ENCODE assay signal across 16 cellular contexts in the genomic region with DNA sequence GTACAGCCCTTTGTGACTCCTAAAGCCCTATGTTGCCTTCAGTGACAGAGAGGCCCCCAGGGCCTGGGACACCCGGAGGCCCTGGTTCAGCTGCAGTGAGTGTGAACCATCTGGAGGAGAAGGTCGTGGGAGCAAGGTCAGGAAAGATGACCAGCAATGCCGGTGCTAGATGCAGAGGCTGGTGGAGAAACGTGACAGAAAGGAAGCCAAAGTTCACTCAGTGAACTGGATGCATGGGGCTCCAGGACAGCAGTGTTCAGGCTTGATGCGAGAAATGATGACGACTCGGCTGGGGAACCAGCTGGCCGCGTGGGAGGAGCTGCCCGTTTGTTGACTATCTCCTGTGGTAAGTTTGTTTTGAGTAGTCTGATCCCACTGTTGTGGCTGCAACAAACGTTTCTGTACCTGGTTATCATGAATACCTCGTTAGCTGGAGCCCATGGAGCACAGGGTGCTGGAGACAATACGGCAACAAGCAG. TPM values are rescaled to one million over a fixed set of nuclear protein-coding genes. Genes with fewer than 3 reads are reported as not detected.
DNase-seq lines count a peak whose midpoint lies in the region; ATAC-seq, FAIRE-seq and TF ChIP-seq lines count a peak whose summit lies in the region.
"Had no signal": no experiment of that assay in that cellular context is flagged by ENCODE, and none has a peak within 500 bp of the region (broad histone marks: within the 10 kb centered on the region; RNA-seq: fewer than 3 reads in every experiment).

No MANE protein-coding gene starts in this region.

- no peak for TF ChIP-seq CTCF in H1 (IDR thresholded peaks at IDR 0.05; ENCODE audit: control extremely low read depth in 1 of 3, insufficient read depth in 1 of 3, low read depth in 1 of 3, low read length in 3 of 3)
- TF ChIP-seq CTCF in left lung (IDR thresholded peaks at IDR 0.05), result no peak

- 92% methylated on average over 13 of the region's 13 CpGs; no CpG with 5 or more reads in 1 of the 2 experiments for WGBS in H1 (ENCODE audit: extremely low coverage in 1 of 2, insufficient coverage in 1 of 2, insufficient read length in 1 of 2, insufficient replicate concordance in 2 of 2, low coverage in 1 of 2, low lambda C conversion rate in 2 of 2, missing lambda C conversion rate in 1 of 2), 2 experiments
- WGBS in mesenchymal stem cell, result 84% methylated on average over 13 of the region's 13 CpGs

- H3K4ac ChIP-seq in H1 (replicated peaks; ENCODE audit: insufficient read length, low read depth, low read length) (no peak overlapping the region), mesenchymal stem cell (ENCODE audit: low read depth in 1 of 2, low read length in 2 of 2) (peak overlapping the region in 1 of 2 experiments; percentile 5)

- H3K4me1 ChIP-seq in H1 (replicated peaks in 1 of 4; ENCODE audit: control insufficient read depth in 3 of 4, insufficient read depth in 4 of 4, low read length in 3 of 4), result no peaks in the 10 kb centered on the region
- peaks cover 1% of the 10 kb centered on the region for H3K4me1 ChIP-seq in mesenchymal stem cell (ENCODE audit: control insufficient read depth, insufficient read depth, low read depth, low read length)
- no peaks in the 10 kb centered on the region for H3K4me1 ChIP-seq in left lung
- H3K4me1 ChIP-seq: parathyroid adenoma had no signal

- no peaks in the 10 kb centered on the region for H3K27me3 ChIP-seq in H1 (replicated peaks in 1 of 4; ENCODE audit: control insufficient read depth in 3 of 4, extremely low read depth in 1 of 4, insufficient read depth in 3 of 4, low read length in 3 of 4)
- no peaks in the 10 kb centered on the region for H3K27me3 ChIP-seq in mesenchymal stem cell (ENCODE audit: control insufficient read depth in 1 of 2, insufficient read depth in 1 of 2, low read length in 2 of 2)
- H3K27me3 ChIP-seq in left lung, result no peaks in the 10 kb centered on the region

- H4K8ac ChIP-seq in H1 (ENCODE audit: extremely low read depth, insufficient read depth, low read length), result no peak overlapping the region; the same call in 1 of the 2 replicates
- H4K8ac ChIP-seq in mesenchymal stem cell (ENCODE audit: low read length), result no peak overlapping the region

- H3K79me1 ChIP-seq in H1 (ENCODE audit: low read depth, low read length) (no peaks in the 10 kb centered on the region), mesenchymal stem cell (replicated peaks; ENCODE audit: low read length, poor library complexity, severe bottlenecking) (peaks cover 12% of the 10 kb centered on the region)

- H4K5ac ChIP-seq in H1 (ENCODE audit: insufficient read length, low read depth, low read length), result no peak overlapping the region

- H4K20me1 ChIP-seq in H1 (replicated peaks in 1 of 2; ENCODE audit: control insufficient read depth in 1 of 2, insufficient read depth in 2 of 2, low read length in 2 of 2), result no peaks in the 10 kb centered on the region

- H3K23ac ChIP-seq in H1 (ENCODE audit: insufficient read length) (no peak overlapping the region), mesenchymal stem cell (ENCODE audit: low read length in 2 of 2) (no peak overlapping the region)

- no peak overlapping the region for H2AFZ ChIP-seq in H1 (ENCODE audit: low read length)
- no peak overlapping the region for H2AFZ ChIP-seq in mesenchymal stem cell (ENCODE audit: low read depth, low read length)
- H2AFZ ChIP-seq: parathyroid adenoma had no signal

- H3K4me3 ChIP-seq in H1 (ENCODE audit: extremely low read depth in 1 of 4, insufficient read depth in 2 of 4, low read depth in 3 of 4, low read length in 4 of 4) (no peak overlapping the region), mesenchymal stem cell (ENCODE audit: insufficient read depth in 1 of 2, low read depth in 1 of 2, low read length in 2 of 2) (no peak overlapping the region), left lung (no peak overlapping the region)
- H3K4me3 ChIP-seq: thoracic aorta had no signal

- no peak overlapping the region for H3K56ac ChIP-seq in H1 (replicated peaks; ENCODE audit: insufficient read length, low read depth, low read length)

- no peak overlapping the region for H2BK120ac ChIP-seq in H1 (replicated peaks; ENCODE audit: low read depth, low read length)
- H2BK120ac ChIP-seq in mesenchymal stem cell (ENCODE audit: low read depth, low read length), result no peak overlapping the region

- POLR2A ChIA-PET in H1 (lab: Charles Lee; ENCODE audit: partially characterized antibody), result interaction anchor here (0.6 to 1.7 kb wide), 2 partner anchors 8 to 80 kb away, joined by 3 to 6 read pairs; no protein-coding TSS in a partner anchor

- H2BK15ac ChIP-seq in H1 (ENCODE audit: low read length), result peak overlapping the region; percentile 72; the same call in 1 of the 2 replicates
- H2BK15ac ChIP-seq in mesenchymal stem cell (ENCODE audit: low read depth, poor library complexity, severe bottlenecking), result no peak overlapping the region

- TF ChIP-seq EP300 in H1 (IDR thresholded peaks at IDR 0.05; ENCODE audit: borderline replicate concordance in 1 of 2, low read depth in 2 of 2, low read length in 2 of 2), result no peak

- DNase-seq in COR-L47 (lab: John Stamatoyannopoulos, UW) (peak; percentile 36), NCI-H2029 (lab: John Stamatoyannopoulos, UW) (peak; percentile 40), H1 (ENCODE audit: low read depth in 1 of 2, low spot score in 2 of 2) (no peak), mesenchymal stem cell (peak; percentile 23), left lung (no peak), hepatic stellate cell (ENCODE audit: low spot score) (no peak), GM19239 (ENCODE audit: insufficient read length, low spot score) (no peak), inferior parietal cortex (ENCODE audit: extremely low spot score) (no peak)
- DNase-seq: activated naive CD8-positive, alpha-beta T cell treated with anti-CD3 and anti-CD28 coated beads for 36 hours; activated T-cell treated with anti-CD3 and anti-CD28 coated beads, Interleukin-2, amount 50 U/mL, for 24 hours; erythroblast; head of caudate nucleus; NCI-H187 had no signal

- H2BK20ac ChIP-seq in H1 (ENCODE audit: low read length), result no peak overlapping the region; the same call in 1 of the 2 replicates

- H3K4me2 ChIP-seq in H1 (ENCODE audit: insufficient read depth in 1 of 2, low read depth in 2 of 2, low read length in 2 of 2) (no peak overlapping the region), mesenchymal stem cell (ENCODE audit: low read length, poor library complexity, severe bottlenecking) (no peak overlapping the region)

- no peak overlapping the region for H3K14ac ChIP-seq in H1 (ENCODE audit: insufficient read length)
- peak overlapping the region in 1 of 2 experiments; percentile 55 for H3K14ac ChIP-seq in mesenchymal stem cell (ENCODE audit: low read length in 2 of 2)

- H4K91ac ChIP-seq in H1 (replicated peaks; ENCODE audit: insufficient read length, low read length), result no peak overlapping the region
- H4K91ac ChIP-seq in mesenchymal stem cell (ENCODE audit: low read length), result peak overlapping the region; percentile 61

- no peak for FAIRE-seq in H1 (lab: Jason Lieb, UNC)
- FAIRE-seq in GM19239 (lab: Jason Lieb, UNC), result no peak
- FAIRE-seq: RCC 7860 had no signal

- no peaks in the 10 kb centered on the region for H3K79me2 ChIP-seq in H1 (ENCODE audit: control insufficient read depth in 1 of 2, insufficient read depth in 2 of 2, low read length in 2 of 2)
- H3K79me2 ChIP-seq: parathyroid adenoma had no signal

- TF ChIP-seq RAD21 in H1 (IDR thresholded peaks at IDR 0.05 in 1 of 2, conservative IDR thresholded peaks at IDR 0.05 in 1 of 2; ENCODE audit: low read depth in 2 of 2, low read length in 2 of 2), result no peak

- no peaks in the 10 kb centered on the region for H3K23me2 ChIP-seq in H1 (ENCODE audit: low read depth, low read length)

- H2BK12ac ChIP-seq in H1 (ENCODE audit: low read depth, low read length), result no peak overlapping the region
- peak overlapping the region in 1 of 2 experiments; percentile 54 for H2BK12ac ChIP-seq in mesenchymal stem cell (ENCODE audit: low read length in 2 of 2)

- no peak overlapping the region; the same call in 1 of the 2 replicates for H3K18ac ChIP-seq in H1 (ENCODE audit: extremely low read depth, low read length)
- H3K18ac ChIP-seq in mesenchymal stem cell (ENCODE audit: low read depth in 1 of 2, low read length in 2 of 2), result peak overlapping the region; percentile 34 to 70

- no peak overlapping the region for H3K27ac ChIP-seq in H1 (ENCODE audit: low read depth, low read length)
- no peak overlapping the region for H3K27ac ChIP-seq in mesenchymal stem cell (ENCODE audit: low read length, poor library complexity, severe bottlenecking)
- no peak overlapping the region for H3K27ac ChIP-seq in left lung
- H3K27ac ChIP-seq: parathyroid adenoma, thoracic aorta had no signal

- intact Hi-C loops in left lung (cut with DNase I), result no loop called here

- H2BK5ac ChIP-seq in H1 (ENCODE audit: low read depth, low read length), result no peak overlapping the region
- H2BK5ac ChIP-seq in mesenchymal stem cell (ENCODE audit: low read depth, low read length, poor library complexity, severe bottlenecking), result no peak overlapping the region

- H3K36me3 ChIP-seq in H1 (ENCODE audit: control insufficient read depth in 2 of 4, insufficient read depth in 4 of 4, low read length in 3 of 4) (no peaks in the 10 kb centered on the region), mesenchymal stem cell (ENCODE audit: control insufficient read depth in 1 of 2, insufficient read depth in 2 of 2, low read depth in 1 of 2, low read length in 2 of 2) (peaks cover 15 to 54% of the 10 kb centered on the region in 2 experiments), left lung (no peaks in the 10 kb centered on the region)
- H3K36me3 ChIP-seq: thoracic aorta had no signal

- TF ChIP-seq POLR2A in H1 (IDR thresholded peaks at IDR 0.05; ENCODE audit: control extremely low read depth in 1 of 2, low read depth in 2 of 2, low read length in 2 of 2), result no peak

- H3K9ac ChIP-seq in H1 (replicated peaks in 1 of 4; ENCODE audit: extremely low read depth in 1 of 4, low read depth in 3 of 4, low read length in 3 of 4), result no peak overlapping the region
- H3K9ac ChIP-seq in mesenchymal stem cell (ENCODE audit: low read length), result no peak overlapping the region
- H3K9ac ChIP-seq: parathyroid adenoma had no signal

- no peak for ATAC-seq in left lung

- H2AK5ac ChIP-seq in H1 (ENCODE audit: low read depth, low read length) (peak overlapping the region; percentile 75; the same call in 1 of the 2 replicates), mesenchymal stem cell (ENCODE audit: low read length, severe bottlenecking) (no peak overlapping the region)

- CTCF ChIA-PET in H1 (lab: Charles Lee; ENCODE audit: partially characterized antibody), result no interaction called here

- H3K9me3 ChIP-seq in H1 (ENCODE audit: insufficient read depth in 2 of 2, low read depth in 1 of 2, low read length in 1 of 2) (no peaks in the 10 kb centered on the region), mesenchymal stem cell (ENCODE audit: control insufficient read depth, low read length) (no peaks in the 10 kb centered on the region), left lung (no peaks in the 10 kb centered on the region)
- H3K9me3 ChIP-seq: thoracic aorta had no signal

RNA-seq across cellular contexts. Expression of a gene that starts 54.1 kb away (rescaled TPM):
- 94.6 and 99.6 TPM in 2 replicates for total RNA-seq in H1 (2021; fragmentation: NEBNext Ultra II Directional; extraction: Animal tissue kit (Norgen Biotek cat#: 25700))
- 35.1 and 46.2 TPM in 2 replicates for polyA plus RNA-seq in H1 (2011; rRNA removed)
- polyA plus RNA-seq in H1 (2011; cell fraction: cytosol; rRNA removed), result 55.2 TPM
- polyA plus RNA-seq in H1 (2011; cell fraction: nucleus; rRNA removed), result 47.1 TPM
- polyA plus RNA-seq in H1 (2012, experiment 1 of 2), result 79.4 to 96.7 TPM (median 81.8 TPM) in 4 replicates
- 21.0 TPM for polyA plus RNA-seq in H1 (2012, experiment 2 of 2)
- polyA plus RNA-seq in H1 (2013, experiment 1 of 2), result 70.8 TPM
- 72.2 TPM for polyA plus RNA-seq in H1 (2013, experiment 2 of 2)
- 81.2 and 83.4 TPM in 2 replicates for polyA minus RNA-seq in H1 (2011; rRNA and poly(A)+ RNA removed)
- 63.6 TPM for polyA minus RNA-seq in H1 (2011; cell fraction: cytosol; rRNA and poly(A)+ RNA removed)
- polyA minus RNA-seq in H1 (2011; cell fraction: nucleus; rRNA and poly(A)+ RNA removed), result 47.2 TPM
- polyA plus RNA-seq in mesenchymal stem cell (2013, experiment 1 of 2), result 80.4 TPM
- polyA plus RNA-seq in mesenchymal stem cell (2013, experiment 2 of 2), result 73.1 TPM
- total RNA-seq in left lung, result 10 to 100 TPM; 78.1 to 87.9 TPM

Comparison
In these comparisons a context has a peak if more than half of its experiments do, and no peak if none do; other contexts are left out.
1. DNase-seq: peak in COR-L47 (single experiment), NCI-H2029 (single experiment) and mesenchymal stem cell (single experiment); none in H1 (0 of 2), left lung (0 of 2), hepatic stellate cell (single experiment), GM19239 (single experiment) and inferior parietal cortex (single experiment).